31 cellular contexts compared by ENCODE assay signal in the genomic region with DNA sequence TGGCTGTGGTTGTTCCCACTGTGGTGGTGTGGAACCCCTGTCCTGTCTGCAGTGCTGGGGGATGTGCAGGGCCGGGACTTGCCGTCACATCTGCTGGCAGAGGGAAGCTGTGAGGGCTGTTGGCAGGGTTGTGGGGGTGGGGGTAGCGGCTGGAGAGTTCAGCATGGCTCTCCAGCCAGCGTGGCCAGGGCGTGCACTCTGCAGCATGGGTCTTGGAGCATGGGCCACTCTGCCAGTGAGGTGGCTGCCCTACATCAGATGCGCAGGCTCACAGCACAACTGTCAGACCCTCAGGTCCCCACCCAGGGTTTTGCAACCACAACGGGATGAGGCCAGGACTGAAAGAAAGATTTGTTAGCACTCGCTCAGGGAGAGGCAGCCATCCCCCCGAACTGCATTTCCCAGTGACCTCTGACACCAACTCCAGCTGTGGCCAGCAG.
"Had no signal": no experiment of that assay in that cellular context is flagged by ENCODE, and none has a peak within 500 bp of the region (broad histone marks: within the 10 kb centered on the region; RNA-seq: fewer than 3 reads in every experiment).

No MANE protein-coding gene starts in this region.

- H3K9me3 ChIP-seq: body of pancreas, right lobe of liver, thyroid gland, upper lobe of left lung had no signal

- H3K27ac ChIP-seq: body of pancreas, coronary artery, dorsolateral prefrontal cortex, right lobe of liver, thyroid gland, upper lobe of left lung, VCaP had no signal

- DNase-seq: activated CD4-positive, alpha-beta T cell treated with anti-CD3 and anti-CD28 coated beads for 4 hours; activated CD4-positive, alpha-beta T cell treated with anti-CD3 and anti-CD28 coated beads, Interleukin-2, amount 50 U/mL, for 4 hours; activated effector memory CD4-positive, alpha-beta T cell treated with Interleukin-2 at 50 U/mL for 16 hours; activated naive CD4-positive, alpha-beta T cell treated with Interleukin-2 at 50 U/mL for 16 hours; anterior cingulate cortex; cerebellar nuclear complex; effector memory CD4-positive, alpha-beta T cell; left cardiac atrium; left ventricle myocardium superior; naive thymus-derived CD4-positive, alpha-beta T cell; small intestine; stimulated activated CD4-positive, alpha-beta T cell treated with anti-CD3 and anti-CD28 coated beads, Interleukin-1b, Interleukin-23, amount 100 ng/mL, for 48 hours; stimulated activated CD4-positive, alpha-beta T cell treated with anti-CD3 and anti-CD28 coated beads, Interleukin-4, amount 100 ng/mL, for 4 hours; stimulated activated CD8-positive, alpha-beta memory T cell treated with anti-CD3 and anti-CD28 coated beads, Interleukin-4, amount 100 ng/mL, for 48 hours; stimulated activated naive CD8-positive, alpha-beta T cell treated with anti-CD3 and anti-CD28 coated beads, Interleukin-15, amount 100 ng/mL, for 72 hours; substantia nigra; T-helper 9 cell; thyroid gland; upper lobe of left lung had no signal

- H3K27me3 Mint-ChIP-seq: activated naive CD8-positive, alpha-beta T cell; naive thymus-derived CD4-positive, alpha-beta T cell; stimulated activated naive CD8-positive, alpha-beta T cell treated with anti-CD3 and anti-CD28 coated beads, Interleukin-15, amount 100 ng/mL, for 72 hours had no signal

- H3K27ac Mint-ChIP-seq: activated naive CD8-positive, alpha-beta T cell; mesothelial cell of epicardium; stimulated activated memory B cell treated with anti-CD40 and anti-IgM and Interleukin-4, amounts not matched to agents 10 μg/mL and 1 μg/mL and 100 μg/mL, for 72 hours; T-helper 1 cell treated with Interleukin-12 subunit alpha and Interleukin-12 subunit beta and Interleukin-4 antibody, amounts not matched to agents 30 μg/mL and 1 μg/mL, for 36 hours had no signal

- H3K4me3 ChIP-seq: body of pancreas, coronary artery, dorsolateral prefrontal cortex, right lobe of liver, thyroid gland, upper lobe of left lung had no signal

- FAIRE-seq: frontal cortex, islet of Langerhans, small intestine, TTC549 had no signal

- H3K4me3 Mint-ChIP-seq: activated naive CD8-positive, alpha-beta T cell; mesothelial cell of epicardium; naive thymus-derived CD4-positive, alpha-beta T cell; stimulated activated memory B cell treated with anti-CD40 and anti-IgM and Interleukin-4, amounts not matched to agents 10 μg/mL and 1 μg/mL and 100 μg/mL, for 72 hours; stimulated activated naive CD8-positive, alpha-beta T cell treated with anti-CD3 and anti-CD28 coated beads, Interleukin-15, amount 100 ng/mL, for 72 hours; T-helper 1 cell treated with Interleukin-12 subunit alpha and Interleukin-12 subunit beta and Interleukin-4 antibody, amounts not matched to agents 30 μg/mL and 1 μg/mL, for 36 hours had no signal

- H3K9me3 Mint-ChIP-seq: mesothelial cell of epicardium; naive thymus-derived CD4-positive, alpha-beta T cell; stimulated activated memory B cell treated with anti-CD40 and anti-IgM and Interleukin-4, amounts not matched to agents 10 μg/mL and 1 μg/mL and 100 μg/mL, for 72 hours; stimulated activated naive CD8-positive, alpha-beta T cell treated with anti-CD3 and anti-CD28 coated beads, Interleukin-15, amount 100 ng/mL, for 72 hours; T-helper 1 cell treated with Interleukin-12 subunit alpha and Interleukin-12 subunit beta and Interleukin-4 antibody, amounts not matched to agents 30 μg/mL and 1 μg/mL, for 36 hours had no signal

- H3K36me3 Mint-ChIP-seq: activated naive CD8-positive, alpha-beta T cell; stimulated activated memory B cell treated with anti-CD40 and anti-IgM and Interleukin-4, amounts not matched to agents 10 μg/mL and 1 μg/mL and 100 μg/mL, for 72 hours had no signal

- H3K4me1 ChIP-seq: body of pancreas, right lobe of liver, thyroid gland, upper lobe of left lung had no signal

- H3K4me1 Mint-ChIP-seq: naive thymus-derived CD4-positive, alpha-beta T cell; stimulated activated memory B cell treated with anti-CD40 and anti-IgM and Interleukin-4, amounts not matched to agents 10 μg/mL and 1 μg/mL and 100 μg/mL, for 72 hours; stimulated activated naive CD8-positive, alpha-beta T cell treated with anti-CD3 and anti-CD28 coated beads, Interleukin-15, amount 100 ng/mL, for 72 hours had no signal

- H3K36me3 ChIP-seq: right lobe of liver, thyroid gland, upper lobe of left lung had no signal

- ATAC-seq: body of pancreas; left cardiac atrium; left ventricle myocardium superior; naive thymus-derived CD4-positive, alpha-beta T cell; right lobe of liver; stimulated activated memory B cell treated with anti-CD40 and anti-IgM and Interleukin-4, amounts not matched to agents 10 μg/mL and 1 μg/mL and 100 μg/mL, for 72 hours; stimulated activated naive CD8-positive, alpha-beta T cell treated with anti-CD3 and anti-CD28 coated beads, Interleukin-15, amount 100 ng/mL, for 72 hours had no signal
